Comparison of ENCODE assay signal across 12 cellular contexts in the genomic region with DNA sequence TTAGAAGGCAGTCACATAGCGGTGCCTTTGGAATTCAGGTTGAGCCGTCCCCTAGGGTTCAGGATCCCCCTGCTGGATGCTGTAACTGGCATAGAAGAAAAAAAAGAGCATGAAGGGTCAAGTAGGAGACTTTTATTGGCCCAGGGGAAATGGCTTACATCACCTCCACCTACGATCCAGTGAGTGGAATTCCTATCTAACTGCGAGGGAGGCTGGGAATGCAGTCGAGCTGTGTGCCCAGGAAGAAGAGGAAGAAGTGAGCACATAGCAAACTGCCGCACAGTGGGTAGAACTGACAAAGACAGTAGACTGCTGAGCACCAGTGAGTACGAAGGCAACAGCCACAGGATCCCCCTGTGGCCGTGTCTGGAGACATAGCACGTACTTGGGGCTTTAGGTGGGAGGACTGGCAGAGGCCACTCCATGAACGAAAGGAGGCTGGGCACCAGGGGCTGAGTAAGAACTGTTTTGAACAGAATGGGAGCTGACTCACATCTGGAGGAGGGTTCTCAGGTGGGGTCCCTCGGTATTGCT.
A peak's percentile ranks its signal among the peaks of the same experiment; 100 is the strongest.
DNase-seq lines count a peak whose midpoint lies in the region; ATAC-seq, FAIRE-seq and TF ChIP-seq lines count a peak whose summit lies in the region.
"Had no signal": no experiment of that assay in that cellular context is flagged by ENCODE, and none has a peak within 500 bp of the region (broad histone marks: within the 10 kb centered on the region; RNA-seq: fewer than 3 reads in every experiment).

No MANE protein-coding gene starts in this region.

- H3K4me1 ChIP-seq in neutrophil (ENCODE audit: control insufficient read depth in 1 of 2, insufficient read depth in 1 of 2, low read depth in 1 of 2, low read length in 1 of 2) (peaks cover 32 to 34% of the 10 kb centered on the region in 2 experiments), thyroid gland (peaks cover 0 to 12% of the 10 kb centered on the region in 2 donors), gastroesophageal sphincter (peaks cover 0 to 7% (median 0%) of the 10 kb centered on the region in 3 donors)

- FAIRE-seq in RCC 7860 (lab: Jason Lieb, UNC): peak; percentile 84

- no peaks in the 10 kb centered on the region for H3K27me3 ChIP-seq in neutrophil
- H3K27me3 ChIP-seq in thyroid gland: no peaks in the 10 kb centered on the region
- no peaks in the 10 kb centered on the region for H3K27me3 ChIP-seq in gastroesophageal sphincter

- H3K27ac ChIP-seq in neutrophil (peak overlapping the region; percentile 90), thyroid gland (no peak overlapping the region), gastroesophageal sphincter (no peak overlapping the region)

- no peak overlapping the region for H3K4me3 ChIP-seq in epithelial cell of esophagus (ENCODE audit: low read length)
- H3K4me3 ChIP-seq in neutrophil (ENCODE audit: low read depth in 1 of 2, low read length in 1 of 2): peak overlapping the region in 1 of 2 experiments; percentile 37
- no peak overlapping the region for H3K4me3 ChIP-seq in thyroid gland (replicated peaks in 1 of 3)
- no peak overlapping the region for H3K4me3 ChIP-seq in gastroesophageal sphincter

- DNase-seq in H4 (ENCODE audit: low spot score) (peak; percentile 38), RCC 7860 (ENCODE audit: low spot score) (peak; percentile 94), epithelial cell of esophagus (ENCODE audit: low read depth) (peak; percentile 15), thyroid gland (no peak), cerebellum (ENCODE audit: low spot score) (no peak), DMS 273 treated with DMSO at 0.1 percent for 48 hours (lab: John Stamatoyannopoulos, UW) (no peak)
- DNase-seq: CD8-positive, alpha-beta memory T cell; cortex of kidney; naive B cell; NCI-H1694 treated with DMSO at 0.1 percent for 48 hours had no signal

- no peak for TF ChIP-seq EP300 in gastroesophageal sphincter (IDR thresholded peaks at IDR 0.05)

- no peaks in the 10 kb centered on the region for H3K36me3 ChIP-seq in neutrophil
- H3K36me3 ChIP-seq in thyroid gland: no peaks in the 10 kb centered on the region
- H3K36me3 ChIP-seq in gastroesophageal sphincter: no peaks in the 10 kb centered on the region

- no peak for TF ChIP-seq CTCF in epithelial cell of esophagus (IDR thresholded peaks at IDR 0.05; ENCODE audit: insufficient read depth, low read depth, low read length, missing control alignments)
- TF ChIP-seq CTCF in neutrophil (IDR thresholded peaks at IDR 0.05): no peak
- TF ChIP-seq CTCF in thyroid gland (IDR thresholded peaks at IDR 0.05): no peak
- no peak for TF ChIP-seq CTCF in gastroesophageal sphincter (IDR thresholded peaks at IDR 0.05)

- TF ChIP-seq POLR2A in thyroid gland (IDR thresholded peaks at IDR 0.05): no peak
- no peak for TF ChIP-seq POLR2A in gastroesophageal sphincter (IDR thresholded peaks at IDR 0.05)

- WGBS in thyroid gland, 2 donors: 69 to 70% methylated on average over 11 of the region's 11 CpGs
- 61 to 83% methylated on average over 7 of the region's 11 CpGs for WGBS in gastroesophageal sphincter (ENCODE audit: low coverage in 1 of 2), 2 donors

- no peak for ATAC-seq in gastroesophageal sphincter

- no peaks in the 10 kb centered on the region for H3K9me3 ChIP-seq in neutrophil
- H3K9me3 ChIP-seq in thyroid gland: no peaks in the 10 kb centered on the region
- no peaks in the 10 kb centered on the region for H3K9me3 ChIP-seq in gastroesophageal sphincter

- intact Hi-C loops in thyroid gland (cut with DNase I): no loop called here

Comparison
In these comparisons a context has a peak if more than half of its experiments do, and no peak if none do; other contexts are left out.
1. DNase-seq: peak in H4 (single experiment), RCC 7860 (single experiment) and epithelial cell of esophagus (single experiment); none in thyroid gland (0 of 2), cerebellum (single experiment) and DMS 273 treated with DMSO at 0.1 percent for 48 hours (single experiment).